In genomic region chr7:155763721-155764431, GRCh38 we compare ENCODE assay signal across 8 cellular contexts. TPM values are rescaled to one million over a fixed set of nuclear protein-coding genes. Genes with fewer than 3 reads are reported as not detected.
DNase-seq lines count a peak whose midpoint lies in the region; ATAC-seq and TF ChIP-seq lines count a peak whose summit lies in the region.

No MANE protein-coding gene starts in this region.

- H3K27ac ChIP-seq in neural progenitor cell, result no peak overlapping the region

- H3K9me3 ChIP-seq in neural progenitor cell (ENCODE audit: low read depth), result no peaks in the 10 kb centered on the region

- no peak for TF ChIP-seq CTCF in fibroblast of pulmonary artery (IDR thresholded peaks at IDR 0.05; ENCODE audit: low read length, missing control alignments)
- TF ChIP-seq CTCF in neural progenitor cell (IDR thresholded peaks at IDR 0.05), result no peak

- no peak overlapping the region for H3K27ac Mint-ChIP-seq in neural progenitor cell

- H3K4me3 ChIP-seq in GM08714 (ENCODE audit: low read length), result peak overlapping the region; percentile 3; the same call in 1 of the 2 replicates
- no peak overlapping the region for H3K4me3 ChIP-seq in fibroblast of pulmonary artery (replicated peaks; ENCODE audit: low read depth, low read length)
- no peak overlapping the region for H3K4me3 ChIP-seq in neural progenitor cell

- H3K4me1 ChIP-seq in neural progenitor cell, result peaks cover 4% of the 10 kb centered on the region

- H3K36me3 Mint-ChIP-seq in neural progenitor cell, result peaks cover 36% of the 10 kb centered on the region

- no peak overlapping the region for H3K9ac ChIP-seq in neural progenitor cell

- DNase-seq in activated CD4-positive, alpha-beta T cell treated with anti-CD3 and anti-CD28 coated beads, Interleukin-2, amount 50 U/mL, for 48 hours, result peak; percentile 59 to 68
- DNase-seq in fibroblast of pulmonary artery (ENCODE audit: low read depth) (peak; percentile 50), neural progenitor cell (ENCODE audit: low spot score) (no peak), NCI-H2227 (lab: John Stamatoyannopoulos, UW; ENCODE audit: unreplicated experiment) (no peak)
- peak; percentile 40 to 47 for DNase-seq in stimulated activated CD4-positive, alpha-beta T cell treated with anti-CD3 and anti-CD28 coated beads, Interleukin-2, amount 100 ng/mL, for 48 hours

- peaks cover 16% of the 10 kb centered on the region for H3K4me1 Mint-ChIP-seq in neural progenitor cell

- H4K20me1 ChIP-seq in neural progenitor cell (ENCODE audit: low read depth), result peaks cover 44% of the 10 kb centered on the region

- no peak overlapping the region for H3K4me2 ChIP-seq in neural progenitor cell

- H3K36me3 ChIP-seq in neural progenitor cell, result no peaks in the 10 kb centered on the region

- H2AFZ ChIP-seq in neural progenitor cell (replicated peaks), result no peak overlapping the region

- H3K4me3 Mint-ChIP-seq in neural progenitor cell, result no peak overlapping the region

- H3K9me3 Mint-ChIP-seq in neural progenitor cell, result peaks cover 16% of the 10 kb centered on the region

- H3K27me3 ChIP-seq in neural progenitor cell, result no peaks in the 10 kb centered on the region

- H3K79me2 ChIP-seq in neural progenitor cell (ENCODE audit: low read depth), result peaks cover 50% of the 10 kb centered on the region

- ATAC-seq in HG02981 (IDR thresholded peaks at IDR 0.05; ENCODE audit: unreplicated experiment), result peak; percentile 58
- no peak for ATAC-seq in GM18873 (IDR thresholded peaks at IDR 0.05; ENCODE audit: low FRiP score, unreplicated experiment)

- H3K27me3 Mint-ChIP-seq in neural progenitor cell (ENCODE audit: insufficient read depth, low read depth), result peaks cover 7% of the 10 kb centered on the region

- H3F3A ChIP-seq in neural progenitor cell (ENCODE audit: low read depth), result peaks cover 8% of the 10 kb centered on the region

RNA-seq across cellular contexts. Expression of gene SHH, which starts 48.4 kb away (rescaled TPM):
- total RNA-seq in neural progenitor cell (ENCODE audit: low replicate concordance), result 0.03 TPM in 1 of 2 replicates, not detected in the other

Comparison
In these comparisons a context has a peak if more than half of its experiments do, and no peak if none do; other contexts are left out.
1. DNase-seq: peak in activated CD4-positive, alpha-beta T cell treated with anti-CD3 and anti-CD28 coated beads, Interleukin-2, amount 50 U/mL, for 48 hours (2 of 2), fibroblast of pulmonary artery (single experiment) and stimulated activated CD4-positive, alpha-beta T cell treated with anti-CD3 and anti-CD28 coated beads, Interleukin-2, amount 100 ng/mL, for 48 hours (2 of 2); none in neural progenitor cell (single experiment) and NCI-H2227 (single experiment).